ENCODE assay signal across 1 cellular context in the genomic region with DNA sequence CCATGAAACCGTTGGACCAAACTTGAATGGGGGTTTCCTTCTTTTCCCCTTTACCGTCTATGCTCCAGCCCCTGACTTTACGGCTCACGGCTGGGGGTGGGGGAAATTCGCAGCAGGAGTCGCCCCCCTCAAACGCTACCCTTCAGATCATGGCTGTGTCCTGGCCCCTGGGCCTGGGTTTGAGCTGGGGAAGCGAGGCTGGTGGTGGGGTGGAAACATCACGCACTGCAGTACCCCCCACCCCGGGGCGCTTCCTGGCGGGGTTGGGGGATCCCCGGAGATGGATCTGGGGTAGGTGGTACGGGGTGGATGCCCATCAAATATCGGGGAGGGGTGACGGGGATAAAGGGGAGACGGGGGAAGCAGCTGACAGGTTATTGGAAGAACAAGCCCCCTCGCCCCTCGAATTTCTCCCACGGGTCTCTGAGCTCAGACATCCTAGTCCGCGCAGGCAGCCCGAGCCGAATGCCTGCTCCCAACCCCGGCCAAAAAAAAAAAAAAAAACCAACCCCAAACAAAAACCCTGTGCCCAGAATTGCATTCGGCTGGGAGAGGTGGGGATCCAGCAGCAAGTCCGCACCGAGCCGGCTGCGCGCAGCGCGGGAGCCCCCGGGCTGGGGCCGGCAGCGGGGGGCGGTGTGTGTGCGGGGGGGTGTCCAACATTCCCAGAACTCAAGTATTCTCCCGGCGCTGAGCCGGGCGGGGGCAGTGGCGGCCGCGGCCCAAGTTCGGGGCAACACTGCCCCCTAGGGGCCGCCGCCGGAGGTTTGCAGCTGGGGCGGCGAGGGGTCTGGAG.
A peak's percentile ranks its signal among the peaks of the same experiment; 100 is the strongest.
TF ChIP-seq lines count a peak whose summit lies in the region.

No MANE protein-coding gene starts in this region.

TF ChIP-seq in HepG2, 621 proteins besides CTCF, POLR2A, EP300 and RAD21 (continued from another document and continues in another):
- TF ChIP-seq, protein P1, sequence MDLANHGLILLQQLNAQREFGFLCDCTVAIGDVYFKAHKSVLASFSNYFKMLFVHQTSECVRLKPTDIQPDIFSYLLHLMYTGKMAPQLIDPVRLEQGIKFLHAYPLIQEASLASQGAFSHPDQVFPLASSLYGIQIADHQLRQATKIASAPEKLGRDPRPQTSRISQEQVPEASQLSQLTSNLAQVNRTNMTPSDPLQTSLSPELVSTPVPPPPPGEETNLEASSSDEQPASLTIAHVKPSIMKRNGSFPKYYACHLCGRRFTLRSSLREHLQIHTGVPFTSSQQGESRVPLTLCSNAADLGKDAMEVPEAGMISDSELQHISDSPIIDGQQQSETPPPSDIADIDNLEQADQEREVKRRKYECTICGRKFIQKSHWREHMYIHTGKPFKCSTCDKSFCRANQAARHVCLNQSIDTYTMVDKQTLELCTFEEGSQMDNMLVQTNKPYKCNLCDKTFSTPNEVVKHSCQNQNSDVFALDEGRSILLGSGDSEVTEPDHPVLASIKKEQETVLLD (CRISPR knock-in tag; IDR thresholded peaks at IDR 0.05; ENCODE audit: low read depth) = no peak
- TF ChIP-seq, protein P2, sequence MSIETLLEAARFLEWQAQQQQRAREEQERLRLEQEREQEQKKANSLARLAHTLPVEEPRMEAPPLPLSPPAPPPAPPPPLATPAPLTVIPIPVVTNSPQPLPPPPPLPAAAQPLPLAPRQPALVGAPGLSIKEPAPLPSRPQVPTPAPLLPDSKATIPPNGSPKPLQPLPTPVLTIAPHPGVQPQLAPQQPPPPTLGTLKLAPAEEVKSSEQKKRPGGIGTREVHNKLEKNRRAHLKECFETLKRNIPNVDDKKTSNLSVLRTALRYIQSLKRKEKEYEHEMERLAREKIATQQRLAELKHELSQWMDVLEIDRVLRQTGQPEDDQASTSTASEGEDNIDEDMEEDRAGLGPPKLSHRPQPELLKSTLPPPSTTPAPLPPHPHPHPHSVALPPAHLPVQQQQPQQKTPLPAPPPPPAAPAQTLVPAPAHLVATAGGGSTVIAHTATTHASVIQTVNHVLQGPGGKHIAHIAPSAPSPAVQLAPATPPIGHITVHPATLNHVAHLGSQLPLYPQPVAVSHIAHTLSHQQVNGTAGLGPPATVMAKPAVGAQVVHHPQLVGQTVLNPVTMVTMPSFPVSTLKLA (IDR thresholded peaks at IDR 0.05) = no peak
- TF ChIP-seq ZNF205 (CRISPR knock-in tag; IDR thresholded peaks at IDR 0.05) (no peak), PHB2 (IDR thresholded peaks at IDR 0.05; ENCODE audit: partially characterized antibody) (no peak), ZNF33A (CRISPR knock-in tag; IDR thresholded peaks at IDR 0.05; ENCODE audit: borderline replicate concordance) (0 out of 2 replicates have a peak, but pooled peaks have one; percentile 19), CC2D1A (CRISPR knock-in tag; IDR thresholded peaks at IDR 0.05) (no peak), ZNF773 (CRISPR knock-in tag; IDR thresholded peaks at IDR 0.05; ENCODE audit: borderline replicate concordance) (no peak), SP140L (CRISPR knock-in tag; IDR thresholded peaks at IDR 0.05; ENCODE audit: borderline replicate concordance) (peak; percentile 75; the same call in 1 of the 2 replicates), PHF20 (CRISPR knock-in tag; IDR thresholded peaks at IDR 0.05) (no peak), RBAK (CRISPR knock-in tag; IDR thresholded peaks at IDR 0.05) (no peak), MED1 (CRISPR knock-in tag; IDR thresholded peaks at IDR 0.05) (peak; percentile 14; the same call in 1 of the 2 replicates), ZNF10 (CRISPR knock-in tag; IDR thresholded peaks at IDR 0.05; ENCODE audit: borderline replicate concordance, low read depth) (no peak), KMT2A (CRISPR knock-in tag; IDR thresholded peaks at IDR 0.05) (0 out of 2 replicates have a peak, but pooled peaks have one; percentile 39), GZF1 (CRISPR knock-in tag; IDR thresholded peaks at IDR 0.05) (no peak), SALL1 (CRISPR knock-in tag; IDR thresholded peaks at IDR 0.05) (peak; percentile 50; the same call in 1 of the 2 replicates), ASH2L (IDR thresholded peaks at IDR 0.05; ENCODE audit: insufficient read length, low read depth, low read length) (peak; percentile 47)
- TF ChIP-seq, protein P3, sequence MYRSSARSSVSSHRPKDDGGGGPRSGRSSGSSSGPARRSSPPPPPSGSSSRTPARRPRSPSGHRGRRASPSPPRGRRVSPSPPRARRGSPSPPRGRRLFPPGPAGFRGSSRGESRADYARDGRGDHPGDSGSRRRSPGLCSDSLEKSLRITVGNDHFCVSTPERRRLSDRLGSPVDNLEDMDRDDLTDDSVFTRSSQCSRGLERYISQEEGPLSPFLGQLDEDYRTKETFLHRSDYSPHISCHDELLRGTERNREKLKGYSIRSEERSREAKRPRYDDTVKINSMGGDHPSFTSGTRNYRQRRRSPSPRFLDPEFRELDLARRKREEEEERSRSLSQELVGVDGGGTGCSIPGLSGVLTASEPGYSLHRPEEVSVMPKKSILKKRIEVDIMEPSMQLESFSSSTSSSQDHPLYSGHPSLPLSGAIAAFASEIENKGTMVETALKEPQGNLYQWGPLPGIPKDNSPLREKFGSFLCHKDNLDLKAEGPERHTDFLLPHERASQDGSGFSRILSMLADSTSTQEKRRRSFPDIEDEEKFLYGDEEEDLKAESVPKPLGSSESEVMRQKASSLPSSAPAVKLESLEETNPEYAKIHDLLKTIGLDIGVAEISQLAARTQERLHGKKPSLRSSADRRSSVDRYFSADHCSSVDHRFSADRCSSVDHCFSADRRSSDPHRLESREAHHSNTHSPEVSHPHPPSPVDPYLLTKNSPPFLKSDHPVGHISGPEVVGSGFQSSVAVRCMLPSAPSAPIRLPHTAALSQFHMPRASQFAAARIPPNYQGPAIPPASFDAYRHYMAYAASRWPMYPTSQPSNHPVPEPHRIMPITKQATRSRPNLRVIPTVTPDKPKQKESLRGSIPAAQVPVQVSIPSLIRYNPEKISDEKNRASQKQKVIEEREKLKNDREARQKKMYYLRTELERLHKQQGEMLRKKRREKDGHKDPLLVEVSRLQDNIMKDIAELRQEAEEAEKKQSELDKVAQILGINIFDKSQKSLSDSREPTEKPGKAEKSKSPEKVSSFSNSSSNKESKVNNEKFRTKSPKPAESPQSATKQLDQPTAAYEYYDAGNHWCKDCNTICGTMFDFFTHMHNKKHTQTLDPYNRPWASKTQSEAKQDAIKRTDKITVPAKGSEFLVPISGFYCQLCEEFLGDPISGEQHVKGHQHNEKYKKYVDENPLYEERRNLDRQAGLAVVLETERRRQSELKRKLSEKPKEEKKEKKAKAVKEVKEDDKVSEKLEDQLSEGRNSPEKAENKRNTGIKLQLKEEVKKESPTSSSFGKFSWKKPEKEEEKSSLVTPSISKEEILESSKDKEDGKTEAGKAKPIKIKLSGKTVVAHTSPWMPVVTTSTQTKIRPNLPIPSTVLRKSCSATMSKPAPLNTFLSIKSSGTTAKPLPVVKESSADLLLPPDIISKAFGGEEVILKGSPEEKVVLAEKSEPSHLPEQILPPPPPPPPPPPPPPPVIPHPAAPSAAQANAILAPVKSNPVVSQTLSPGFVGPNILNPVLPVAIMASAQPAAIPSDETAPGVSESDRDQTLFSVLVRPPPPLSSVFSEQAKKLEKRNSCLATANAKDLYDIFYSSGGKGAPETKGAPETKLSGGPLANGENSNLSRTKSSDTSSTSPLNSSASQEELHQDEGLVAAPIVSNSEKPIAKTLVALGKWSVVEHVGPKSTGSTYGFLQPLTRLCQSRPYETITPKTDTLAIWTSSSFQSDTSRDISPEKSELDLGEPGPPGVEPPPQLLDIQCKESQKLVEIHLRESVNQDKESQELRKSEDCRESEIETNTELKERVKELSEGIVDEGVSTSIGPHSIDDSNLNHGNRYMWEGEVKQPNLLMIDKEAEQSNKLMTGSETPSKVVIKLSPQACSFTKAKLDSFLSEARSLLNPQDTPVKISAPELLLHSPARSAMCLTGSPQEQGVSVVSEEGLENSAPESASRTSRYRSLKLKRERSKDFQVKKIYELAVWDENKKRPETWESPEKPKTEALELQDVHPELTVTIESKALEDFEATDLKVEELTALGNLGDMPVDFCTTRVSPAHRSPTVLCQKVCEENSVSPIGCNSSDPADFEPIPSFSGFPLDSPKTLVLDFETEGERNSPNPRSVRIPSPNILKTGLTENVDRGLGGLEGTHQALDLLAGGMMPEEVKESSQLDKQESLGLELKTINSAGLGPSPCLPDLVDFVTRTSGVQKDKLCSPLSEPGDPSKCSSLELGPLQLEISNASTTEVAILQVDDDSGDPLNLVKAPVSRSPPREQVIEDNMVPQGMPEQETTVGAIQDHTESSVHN (CRISPR knock-in tag; IDR thresholded peaks at IDR 0.05) = no peak
- TF ChIP-seq, protein P4, sequence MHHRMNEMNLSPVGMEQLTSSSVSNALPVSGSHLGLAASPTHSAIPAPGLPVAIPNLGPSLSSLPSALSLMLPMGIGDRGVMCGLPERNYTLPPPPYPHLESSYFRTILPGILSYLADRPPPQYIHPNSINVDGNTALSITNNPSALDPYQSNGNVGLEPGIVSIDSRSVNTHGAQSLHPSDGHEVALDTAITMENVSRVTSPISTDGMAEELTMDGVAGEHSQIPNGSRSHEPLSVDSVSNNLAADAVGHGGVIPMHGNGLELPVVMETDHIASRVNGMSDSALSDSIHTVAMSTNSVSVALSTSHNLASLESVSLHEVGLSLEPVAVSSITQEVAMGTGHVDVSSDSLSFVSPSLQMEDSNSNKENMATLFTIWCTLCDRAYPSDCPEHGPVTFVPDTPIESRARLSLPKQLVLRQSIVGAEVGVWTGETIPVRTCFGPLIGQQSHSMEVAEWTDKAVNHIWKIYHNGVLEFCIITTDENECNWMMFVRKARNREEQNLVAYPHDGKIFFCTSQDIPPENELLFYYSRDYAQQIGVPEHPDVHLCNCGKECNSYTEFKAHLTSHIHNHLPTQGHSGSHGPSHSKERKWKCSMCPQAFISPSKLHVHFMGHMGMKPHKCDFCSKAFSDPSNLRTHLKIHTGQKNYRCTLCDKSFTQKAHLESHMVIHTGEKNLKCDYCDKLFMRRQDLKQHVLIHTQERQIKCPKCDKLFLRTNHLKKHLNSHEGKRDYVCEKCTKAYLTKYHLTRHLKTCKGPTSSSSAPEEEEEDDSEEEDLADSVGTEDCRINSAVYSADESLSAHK (CRISPR knock-in tag; IDR thresholded peaks at IDR 0.05; ENCODE audit: borderline replicate concordance) = peak; percentile 95; the same call in 1 of the 2 replicates
- TF ChIP-seq, protein P5, sequence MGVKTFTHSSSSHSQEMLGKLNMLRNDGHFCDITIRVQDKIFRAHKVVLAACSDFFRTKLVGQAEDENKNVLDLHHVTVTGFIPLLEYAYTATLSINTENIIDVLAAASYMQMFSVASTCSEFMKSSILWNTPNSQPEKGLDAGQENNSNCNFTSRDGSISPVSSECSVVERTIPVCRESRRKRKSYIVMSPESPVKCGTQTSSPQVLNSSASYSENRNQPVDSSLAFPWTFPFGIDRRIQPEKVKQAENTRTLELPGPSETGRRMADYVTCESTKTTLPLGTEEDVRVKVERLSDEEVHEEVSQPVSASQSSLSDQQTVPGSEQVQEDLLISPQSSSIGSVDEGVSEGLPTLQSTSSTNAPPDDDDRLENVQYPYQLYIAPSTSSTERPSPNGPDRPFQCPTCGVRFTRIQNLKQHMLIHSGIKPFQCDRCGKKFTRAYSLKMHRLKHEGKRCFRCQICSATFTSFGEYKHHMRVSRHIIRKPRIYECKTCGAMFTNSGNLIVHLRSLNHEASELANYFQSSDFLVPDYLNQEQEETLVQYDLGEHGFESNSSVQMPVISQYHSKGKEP (CRISPR knock-in tag; IDR thresholded peaks at IDR 0.05) = no peak
- TF ChIP-seq, protein P6, sequence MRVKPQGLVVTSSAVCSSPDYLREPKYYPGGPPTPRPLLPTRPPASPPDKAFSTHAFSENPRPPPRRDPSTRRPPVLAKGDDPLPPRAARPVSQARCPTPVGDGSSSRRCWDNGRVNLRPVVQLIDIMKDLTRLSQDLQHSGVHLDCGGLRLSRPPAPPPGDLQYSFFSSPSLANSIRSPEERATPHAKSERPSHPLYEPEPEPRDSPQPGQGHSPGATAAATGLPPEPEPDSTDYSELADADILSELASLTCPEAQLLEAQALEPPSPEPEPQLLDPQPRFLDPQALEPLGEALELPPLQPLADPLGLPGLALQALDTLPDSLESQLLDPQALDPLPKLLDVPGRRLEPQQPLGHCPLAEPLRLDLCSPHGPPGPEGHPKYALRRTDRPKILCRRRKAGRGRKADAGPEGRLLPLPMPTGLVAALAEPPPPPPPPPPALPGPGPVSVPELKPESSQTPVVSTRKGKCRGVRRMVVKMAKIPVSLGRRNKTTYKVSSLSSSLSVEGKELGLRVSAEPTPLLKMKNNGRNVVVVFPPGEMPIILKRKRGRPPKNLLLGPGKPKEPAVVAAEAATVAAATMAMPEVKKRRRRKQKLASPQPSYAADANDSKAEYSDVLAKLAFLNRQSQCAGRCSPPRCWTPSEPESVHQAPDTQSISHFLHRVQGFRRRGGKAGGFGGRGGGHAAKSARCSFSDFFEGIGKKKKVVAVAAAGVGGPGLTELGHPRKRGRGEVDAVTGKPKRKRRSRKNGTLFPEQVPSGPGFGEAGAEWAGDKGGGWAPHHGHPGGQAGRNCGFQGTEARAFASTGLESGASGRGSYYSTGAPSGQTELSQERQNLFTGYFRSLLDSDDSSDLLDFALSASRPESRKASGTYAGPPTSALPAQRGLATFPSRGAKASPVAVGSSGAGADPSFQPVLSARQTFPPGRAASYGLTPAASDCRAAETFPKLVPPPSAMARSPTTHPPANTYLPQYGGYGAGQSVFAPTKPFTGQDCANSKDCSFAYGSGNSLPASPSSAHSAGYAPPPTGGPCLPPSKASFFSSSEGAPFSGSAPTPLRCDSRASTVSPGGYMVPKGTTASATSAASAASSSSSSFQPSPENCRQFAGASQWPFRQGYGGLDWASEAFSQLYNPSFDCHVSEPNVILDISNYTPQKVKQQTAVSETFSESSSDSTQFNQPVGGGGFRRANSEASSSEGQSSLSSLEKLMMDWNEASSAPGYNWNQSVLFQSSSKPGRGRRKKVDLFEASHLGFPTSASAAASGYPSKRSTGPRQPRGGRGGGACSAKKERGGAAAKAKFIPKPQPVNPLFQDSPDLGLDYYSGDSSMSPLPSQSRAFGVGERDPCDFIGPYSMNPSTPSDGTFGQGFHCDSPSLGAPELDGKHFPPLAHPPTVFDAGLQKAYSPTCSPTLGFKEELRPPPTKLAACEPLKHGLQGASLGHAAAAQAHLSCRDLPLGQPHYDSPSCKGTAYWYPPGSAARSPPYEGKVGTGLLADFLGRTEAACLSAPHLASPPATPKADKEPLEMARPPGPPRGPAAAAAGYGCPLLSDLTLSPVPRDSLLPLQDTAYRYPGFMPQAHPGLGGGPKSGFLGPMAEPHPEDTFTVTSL (CRISPR knock-in tag; IDR thresholded peaks at IDR 0.05; ENCODE audit: borderline replicate concordance) = peak; percentile 28; the same call in 1 of the 2 replicates
